Comparison of ENCODE assay signal across 27 cellular contexts in genomic region chr12:113254298-113254697, GRCh38.
"Had no signal": no experiment of that assay in that cellular context is flagged by ENCODE, and none has a peak within 500 bp of the region (broad histone marks: within the 10 kb centered on the region; RNA-seq: fewer than 3 reads in every experiment).

No MANE protein-coding gene starts in this region.

- H3K27me3 Mint-ChIP-seq: naive B cell; naive thymus-derived CD8-positive, alpha-beta T cell had no signal

- FAIRE-seq: colon, endometrium, islet of Langerhans, keratinocyte had no signal

- H3K4me3 ChIP-seq: coronary artery, dorsolateral prefrontal cortex, esophagus squamous epithelium, gastroesophageal sphincter, heart right ventricle, lower lobe of right lung, mucosa of descending colon had no signal

- H3K27ac Mint-ChIP-seq: mesothelial cell of epicardium had no signal

- H3K27me3 ChIP-seq: dorsolateral prefrontal cortex, esophagus squamous epithelium, gastroesophageal sphincter, heart right ventricle had no signal

- ATAC-seq: esophagus mucosa; gastroesophageal sphincter; heart right ventricle; left lobe of liver; left ventricle myocardium superior; lower lobe of right lung; naive thymus-derived CD8-positive, alpha-beta T cell had no signal

- H3K4me3 Mint-ChIP-seq: mesothelial cell of epicardium; naive B cell; naive thymus-derived CD8-positive, alpha-beta T cell had no signal

- H3K27ac ChIP-seq: coronary artery, epithelial cell of prostate, esophagus squamous epithelium, gastroesophageal sphincter, lower lobe of right lung had no signal

- DNase-seq: dermis blood vessel endothelial cell; dorsolateral prefrontal cortex; effector CD4-positive, alpha-beta T cell; effector memory CD4-positive, alpha-beta T cell; erythroblast; esophagus squamous epithelium; foreskin fibroblast; foreskin melanocyte; heart right ventricle; hippocampal formation; left colon; left ventricle myocardium superior; lower lobe of right lung; mesenchymal stem cell; mucosa of descending colon; naive B cell; naive thymus-derived CD8-positive, alpha-beta T cell had no signal
